Comparison of ENCODE assay signal across 1 cellular context in the genomic region with DNA sequence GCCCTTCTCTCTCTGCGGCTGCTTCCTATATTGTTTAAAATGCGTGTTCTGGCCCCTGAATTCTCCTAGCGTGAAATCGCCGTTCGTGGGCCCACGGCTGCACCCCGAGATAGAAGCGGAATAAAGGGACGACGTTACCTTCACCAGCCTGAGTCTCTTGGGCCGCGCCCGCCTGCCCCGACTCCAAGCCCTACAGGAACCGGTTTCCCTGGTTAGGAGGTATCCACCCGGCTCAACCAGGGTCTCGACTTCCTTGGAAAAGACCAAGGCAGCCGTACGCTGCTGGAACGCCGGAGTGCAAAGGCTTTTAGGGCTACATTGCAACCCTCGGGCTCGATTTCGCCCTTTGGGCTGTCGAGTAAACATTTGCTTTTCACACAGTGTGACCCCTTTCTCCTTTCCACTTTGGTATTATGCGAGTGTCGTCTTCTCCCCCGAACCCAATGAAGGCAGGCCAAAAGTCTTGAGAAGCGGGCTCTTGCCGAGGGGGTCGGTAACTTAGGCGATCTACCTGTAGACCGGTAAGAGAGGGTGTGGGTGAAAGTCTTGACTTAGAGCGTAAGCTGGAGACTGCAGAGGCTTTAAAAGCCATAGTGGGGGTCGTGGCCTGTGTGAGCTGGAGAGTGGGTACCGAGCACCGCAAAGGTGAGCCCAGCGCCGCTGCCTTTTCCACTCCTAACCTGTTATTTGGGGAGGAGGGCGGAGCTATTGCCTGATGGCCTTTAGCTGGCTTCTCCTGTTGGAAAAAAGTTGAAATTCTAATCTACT.
TF ChIP-seq lines count a peak whose summit lies in the region.

No MANE protein-coding gene starts in this region.

TF ChIP-seq in HepG2, 621 proteins besides CTCF, POLR2A, EP300 and RAD21 (continued from another document and continues in another):
- TF ChIP-seq, protein P1, sequence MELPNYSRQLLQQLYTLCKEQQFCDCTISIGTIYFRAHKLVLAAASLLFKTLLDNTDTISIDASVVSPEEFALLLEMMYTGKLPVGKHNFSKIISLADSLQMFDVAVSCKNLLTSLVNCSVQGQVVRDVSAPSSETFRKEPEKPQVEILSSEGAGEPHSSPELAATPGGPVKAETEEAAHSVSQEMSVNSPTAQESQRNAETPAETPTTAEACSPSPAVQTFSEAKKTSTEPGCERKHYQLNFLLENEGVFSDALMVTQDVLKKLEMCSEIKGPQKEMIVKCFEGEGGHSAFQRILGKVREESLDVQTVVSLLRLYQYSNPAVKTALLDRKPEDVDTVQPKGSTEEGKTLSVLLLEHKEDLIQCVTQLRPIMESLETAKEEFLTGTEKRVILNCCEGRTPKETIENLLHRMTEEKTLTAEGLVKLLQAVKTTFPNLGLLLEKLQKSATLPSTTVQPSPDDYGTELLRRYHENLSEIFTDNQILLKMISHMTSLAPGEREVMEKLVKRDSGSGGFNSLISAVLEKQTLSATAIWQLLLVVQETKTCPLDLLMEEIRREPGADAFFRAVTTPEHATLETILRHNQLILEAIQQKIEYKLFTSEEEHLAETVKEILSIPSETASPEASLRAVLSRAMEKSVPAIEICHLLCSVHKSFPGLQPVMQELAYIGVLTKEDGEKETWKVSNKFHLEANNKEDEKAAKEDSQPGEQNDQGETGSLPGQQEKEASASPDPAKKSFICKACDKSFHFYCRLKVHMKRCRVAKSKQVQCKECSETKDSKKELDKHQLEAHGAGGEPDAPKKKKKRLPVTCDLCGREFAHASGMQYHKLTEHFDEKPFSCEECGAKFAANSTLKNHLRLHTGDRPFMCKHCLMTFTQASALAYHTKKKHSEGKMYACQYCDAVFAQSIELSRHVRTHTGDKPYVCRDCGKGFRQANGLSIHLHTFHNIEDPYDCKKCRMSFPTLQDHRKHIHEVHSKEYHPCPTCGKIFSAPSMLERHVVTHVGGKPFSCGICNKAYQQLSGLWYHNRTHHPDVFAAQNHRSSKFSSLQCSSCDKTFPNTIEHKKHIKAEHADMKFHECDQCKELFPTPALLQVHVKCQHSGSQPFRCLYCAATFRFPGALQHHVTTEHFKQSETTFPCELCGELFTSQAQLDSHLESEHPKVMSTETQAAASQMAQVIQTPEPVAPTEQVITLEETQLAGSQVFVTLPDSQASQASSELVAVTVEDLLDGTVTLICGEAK (IDR thresholded peaks at IDR 0.05): no peak
- TF ChIP-seq, protein P1 (CRISPR knock-in tag; IDR thresholded peaks at IDR 0.05): 0 out of 2 replicates have a peak, but pooled peaks have one; percentile 19
- TF ChIP-seq MYPOP (CRISPR knock-in tag; IDR thresholded peaks at IDR 0.05): 0 out of 2 replicates have a peak, but pooled peaks have one; percentile 28
- no peak for TF ChIP-seq ZC3H4 (CRISPR knock-in tag; IDR thresholded peaks at IDR 0.05; ENCODE audit: borderline replicate concordance)
- TF ChIP-seq ZBTB7B (CRISPR knock-in tag; IDR thresholded peaks at IDR 0.05): 0 out of 2 replicates have a peak, but pooled peaks have one; percentile 13
- TF ChIP-seq, protein P2, sequence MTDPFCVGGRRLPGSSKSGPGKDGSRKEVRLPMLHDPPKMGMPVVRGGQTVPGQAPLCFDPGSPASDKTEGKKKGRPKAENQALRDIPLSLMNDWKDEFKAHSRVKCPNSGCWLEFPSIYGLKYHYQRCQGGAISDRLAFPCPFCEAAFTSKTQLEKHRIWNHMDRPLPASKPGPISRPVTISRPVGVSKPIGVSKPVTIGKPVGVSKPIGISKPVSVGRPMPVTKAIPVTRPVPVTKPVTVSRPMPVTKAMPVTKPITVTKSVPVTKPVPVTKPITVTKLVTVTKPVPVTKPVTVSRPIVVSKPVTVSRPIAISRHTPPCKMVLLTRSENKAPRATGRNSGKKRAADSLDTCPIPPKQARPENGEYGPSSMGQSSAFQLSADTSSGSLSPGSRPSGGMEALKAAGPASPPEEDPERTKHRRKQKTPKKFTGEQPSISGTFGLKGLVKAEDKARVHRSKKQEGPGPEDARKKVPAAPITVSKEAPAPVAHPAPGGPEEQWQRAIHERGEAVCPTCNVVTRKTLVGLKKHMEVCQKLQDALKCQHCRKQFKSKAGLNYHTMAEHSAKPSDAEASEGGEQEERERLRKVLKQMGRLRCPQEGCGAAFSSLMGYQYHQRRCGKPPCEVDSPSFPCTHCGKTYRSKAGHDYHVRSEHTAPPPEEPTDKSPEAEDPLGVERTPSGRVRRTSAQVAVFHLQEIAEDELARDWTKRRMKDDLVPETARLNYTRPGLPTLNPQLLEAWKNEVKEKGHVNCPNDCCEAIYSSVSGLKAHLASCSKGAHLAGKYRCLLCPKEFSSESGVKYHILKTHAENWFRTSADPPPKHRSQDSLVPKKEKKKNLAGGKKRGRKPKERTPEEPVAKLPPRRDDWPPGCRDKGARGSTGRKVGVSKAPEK (CRISPR knock-in tag; IDR thresholded peaks at IDR 0.05; ENCODE audit: borderline replicate concordance): 0 out of 2 replicates have a peak, but pooled peaks have one; percentile 63
- peak; percentile 58; the same call in 1 of the 2 replicates for TF ChIP-seq PITX1 (CRISPR knock-in tag; IDR thresholded peaks at IDR 0.05)
- TF ChIP-seq SAP130 (CRISPR knock-in tag; IDR thresholded peaks at IDR 0.05; ENCODE audit: low read depth): peak; percentile 35; the same call in 1 of the 2 replicates
- peak; percentile 42; the same call in 1 of the 2 replicates for TF ChIP-seq PHF8 (CRISPR knock-in tag; IDR thresholded peaks at IDR 0.05)
- TF ChIP-seq KDM5A (IDR thresholded peaks at IDR 0.05; ENCODE audit: borderline replicate concordance, low read length): 0 out of 2 replicates have a peak, but pooled peaks have one; percentile 29
- no peak for TF ChIP-seq NONO (IDR thresholded peaks at IDR 0.05)
- TF ChIP-seq NONO (CRISPR knock-in tag; conservative IDR thresholded peaks at IDR 0.05): no peak
- TF ChIP-seq, protein P3, sequence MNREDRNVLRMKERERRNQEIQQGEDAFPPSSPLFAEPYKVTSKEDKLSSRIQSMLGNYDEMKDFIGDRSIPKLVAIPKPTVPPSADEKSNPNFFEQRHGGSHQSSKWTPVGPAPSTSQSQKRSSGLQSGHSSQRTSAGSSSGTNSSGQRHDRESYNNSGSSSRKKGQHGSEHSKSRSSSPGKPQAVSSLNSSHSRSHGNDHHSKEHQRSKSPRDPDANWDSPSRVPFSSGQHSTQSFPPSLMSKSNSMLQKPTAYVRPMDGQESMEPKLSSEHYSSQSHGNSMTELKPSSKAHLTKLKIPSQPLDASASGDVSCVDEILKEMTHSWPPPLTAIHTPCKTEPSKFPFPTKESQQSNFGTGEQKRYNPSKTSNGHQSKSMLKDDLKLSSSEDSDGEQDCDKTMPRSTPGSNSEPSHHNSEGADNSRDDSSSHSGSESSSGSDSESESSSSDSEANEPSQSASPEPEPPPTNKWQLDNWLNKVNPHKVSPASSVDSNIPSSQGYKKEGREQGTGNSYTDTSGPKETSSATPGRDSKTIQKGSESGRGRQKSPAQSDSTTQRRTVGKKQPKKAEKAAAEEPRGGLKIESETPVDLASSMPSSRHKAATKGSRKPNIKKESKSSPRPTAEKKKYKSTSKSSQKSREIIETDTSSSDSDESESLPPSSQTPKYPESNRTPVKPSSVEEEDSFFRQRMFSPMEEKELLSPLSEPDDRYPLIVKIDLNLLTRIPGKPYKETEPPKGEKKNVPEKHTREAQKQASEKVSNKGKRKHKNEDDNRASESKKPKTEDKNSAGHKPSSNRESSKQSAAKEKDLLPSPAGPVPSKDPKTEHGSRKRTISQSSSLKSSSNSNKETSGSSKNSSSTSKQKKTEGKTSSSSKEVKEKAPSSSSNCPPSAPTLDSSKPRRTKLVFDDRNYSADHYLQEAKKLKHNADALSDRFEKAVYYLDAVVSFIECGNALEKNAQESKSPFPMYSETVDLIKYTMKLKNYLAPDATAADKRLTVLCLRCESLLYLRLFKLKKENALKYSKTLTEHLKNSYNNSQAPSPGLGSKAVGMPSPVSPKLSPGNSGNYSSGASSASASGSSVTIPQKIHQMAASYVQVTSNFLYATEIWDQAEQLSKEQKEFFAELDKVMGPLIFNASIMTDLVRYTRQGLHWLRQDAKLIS (CRISPR knock-in tag; IDR thresholded peaks at IDR 0.05): peak; percentile 67; the same call in 1 of the 2 replicates
- no peak for TF ChIP-seq ZNF597 (CRISPR knock-in tag; IDR thresholded peaks at IDR 0.05)
- TF ChIP-seq ZNF263 (CRISPR knock-in tag; IDR thresholded peaks at IDR 0.05): peak; percentile 34; the same call in 1 of the 2 replicates
- no peak for TF ChIP-seq CREB1 (IDR thresholded peaks at IDR 0.05)
- 0 out of 2 replicates have a peak, but pooled peaks have one; percentile 14 for TF ChIP-seq CREB1 (CRISPR knock-in tag; IDR thresholded peaks at IDR 0.05)
- TF ChIP-seq KMT2A (CRISPR knock-in tag; IDR thresholded peaks at IDR 0.05): peak; percentile 42; the same call in 1 of the 2 replicates
- peak; percentile 15; the same call in 1 of the 2 replicates for TF ChIP-seq HDAC1 (CRISPR knock-in tag; IDR thresholded peaks at IDR 0.05)
- peak; percentile 90 for TF ChIP-seq HDAC6 (IDR thresholded peaks at IDR 0.05; ENCODE audit: low read depth, low read length)
- 0 out of 2 replicates have a peak, but pooled peaks have one; percentile 32 for TF ChIP-seq CREBL2 (CRISPR knock-in tag; IDR thresholded peaks at IDR 0.05; ENCODE audit: borderline replicate concordance)
- TF ChIP-seq, protein P4, sequence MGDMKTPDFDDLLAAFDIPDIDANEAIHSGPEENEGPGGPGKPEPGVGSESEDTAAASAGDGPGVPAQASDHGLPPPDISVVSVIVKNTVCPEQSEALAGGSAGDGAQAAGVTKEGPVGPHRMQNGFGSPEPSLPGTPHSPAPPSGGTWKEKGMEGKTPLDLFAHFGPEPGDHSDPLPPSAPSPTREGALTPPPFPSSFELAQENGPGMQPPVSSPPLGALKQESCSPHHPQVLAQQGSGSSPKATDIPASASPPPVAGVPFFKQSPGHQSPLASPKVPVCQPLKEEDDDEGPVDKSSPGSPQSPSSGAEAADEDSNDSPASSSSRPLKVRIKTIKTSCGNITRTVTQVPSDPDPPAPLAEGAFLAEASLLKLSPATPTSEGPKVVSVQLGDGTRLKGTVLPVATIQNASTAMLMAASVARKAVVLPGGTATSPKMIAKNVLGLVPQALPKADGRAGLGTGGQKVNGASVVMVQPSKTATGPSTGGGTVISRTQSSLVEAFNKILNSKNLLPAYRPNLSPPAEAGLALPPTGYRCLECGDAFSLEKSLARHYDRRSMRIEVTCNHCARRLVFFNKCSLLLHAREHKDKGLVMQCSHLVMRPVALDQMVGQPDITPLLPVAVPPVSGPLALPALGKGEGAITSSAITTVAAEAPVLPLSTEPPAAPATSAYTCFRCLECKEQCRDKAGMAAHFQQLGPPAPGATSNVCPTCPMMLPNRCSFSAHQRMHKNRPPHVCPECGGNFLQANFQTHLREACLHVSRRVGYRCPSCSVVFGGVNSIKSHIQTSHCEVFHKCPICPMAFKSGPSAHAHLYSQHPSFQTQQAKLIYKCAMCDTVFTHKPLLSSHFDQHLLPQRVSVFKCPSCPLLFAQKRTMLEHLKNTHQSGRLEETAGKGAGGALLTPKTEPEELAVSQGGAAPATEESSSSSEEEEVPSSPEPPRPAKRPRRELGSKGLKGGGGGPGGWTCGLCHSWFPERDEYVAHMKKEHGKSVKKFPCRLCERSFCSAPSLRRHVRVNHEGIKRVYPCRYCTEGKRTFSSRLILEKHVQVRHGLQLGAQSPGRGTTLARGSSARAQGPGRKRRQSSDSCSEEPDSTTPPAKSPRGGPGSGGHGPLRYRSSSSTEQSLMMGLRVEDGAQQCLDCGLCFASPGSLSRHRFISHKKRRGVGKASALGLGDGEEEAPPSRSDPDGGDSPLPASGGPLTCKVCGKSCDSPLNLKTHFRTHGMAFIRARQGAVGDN (CRISPR knock-in tag; IDR thresholded peaks at IDR 0.05): peak; percentile 52
